1 cellular context compared by ENCODE assay signal in the genomic region with DNA sequence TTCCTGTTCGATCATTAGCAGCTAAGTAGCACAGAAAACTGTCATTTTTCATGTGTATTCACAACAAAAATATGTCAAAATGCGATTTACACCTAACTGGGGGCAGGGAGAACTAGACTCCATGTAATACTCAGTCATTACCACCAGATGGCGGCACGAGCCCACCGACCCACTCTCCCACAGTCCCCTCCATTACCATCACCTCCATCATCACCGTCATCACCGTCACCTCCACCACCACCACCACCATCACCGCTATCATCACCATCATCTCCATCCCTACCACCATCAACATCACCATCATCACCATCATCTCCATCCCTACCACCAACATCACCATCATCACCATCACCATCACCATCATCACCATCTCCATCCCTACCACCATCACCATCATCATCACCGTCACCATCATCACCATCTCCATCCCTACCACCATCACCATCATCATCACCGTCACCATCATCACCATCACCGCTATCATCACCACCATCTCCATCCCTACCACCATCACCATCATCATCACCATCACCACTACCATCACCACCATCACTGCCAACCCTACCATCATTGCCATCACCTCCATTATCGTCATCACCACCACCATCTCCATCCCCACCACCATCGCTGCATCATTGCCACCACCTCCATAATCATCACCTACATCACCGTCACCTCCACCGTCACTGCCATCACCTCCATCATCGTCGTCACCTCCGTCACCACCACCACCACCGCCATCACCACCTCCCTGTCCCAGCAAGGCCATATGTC.
TF ChIP-seq lines count a peak whose summit lies in the region.

No MANE protein-coding gene starts in this region.

TF ChIP-seq in K562, 482 proteins besides CTCF, POLR2A, EP300 and RAD21 (continues in another document):
- TF ChIP-seq EZH2 (IDR thresholded peaks at IDR 0.05; ENCODE audit: borderline replicate concordance, low read depth, low read length) (no peak), FOXK1 (CRISPR knock-in tag; IDR thresholded peaks at IDR 0.05; ENCODE audit: borderline replicate concordance) (no peak), MBD2 (IDR thresholded peaks at IDR 0.05; ENCODE audit: borderline replicate concordance, low read depth) (no peak), CAMTA2 (CRISPR knock-in tag; conservative IDR thresholded peaks at IDR 0.05) (no peak), XRCC3 (IDR thresholded peaks at IDR 0.05) (no peak), SIRT6 (IDR thresholded peaks at IDR 0.05; ENCODE audit: low read depth, low read length) (no peak), ZSCAN29 (IDR thresholded peaks at IDR 0.05) (no peak), HDAC3 (IDR thresholded peaks at IDR 0.05; ENCODE audit: borderline replicate concordance, partially characterized antibody) (no peak), CBX8 (IDR thresholded peaks at IDR 0.05; ENCODE audit: borderline replicate concordance, extremely low read depth, low read depth, low read length, poor library complexity, severe bottlenecking) (no peak), CBX5 (IDR thresholded peaks at IDR 0.05; ENCODE audit: borderline replicate concordance, low read depth) (no peak), PCBP2 (IDR thresholded peaks at IDR 0.05; ENCODE audit: low read depth, low read length, poor library complexity, severe bottlenecking) (no peak), MYNN (IDR thresholded peaks at IDR 0.05) (no peak), MYNN (CRISPR knock-in tag; IDR thresholded peaks at IDR 0.05) (no peak), RCOR1 (IDR thresholded peaks at IDR 0.05; ENCODE audit: borderline replicate concordance in 1 of 2, low read depth in 2 of 2, low read length in 2 of 2) (peak; percentile 75 to 85; a peak in 3 of 4 replicates), COPS2 (conservative IDR thresholded peaks at IDR 0.05) (no peak), MYBL2 (IDR thresholded peaks at IDR 0.05; ENCODE audit: low read depth) (peak; percentile 58; the same call in 1 of the 2 replicates), MYBL2 (CRISPR knock-in tag; IDR thresholded peaks at IDR 0.05; ENCODE audit: borderline replicate concordance) (no peak), HIVEP1 (CRISPR knock-in tag; IDR thresholded peaks at IDR 0.05) (no peak), ZNF444 (CRISPR knock-in tag; IDR thresholded peaks at IDR 0.05) (no peak), XRCC4 (IDR thresholded peaks at IDR 0.05; ENCODE audit: extremely low read depth, insufficient read depth, insufficient read length) (no peak), GABPB1 (CRISPR knock-in tag; IDR thresholded peaks at IDR 0.05) (no peak), ZNF263 (CRISPR knock-in tag; IDR thresholded peaks at IDR 0.05; ENCODE audit: borderline replicate concordance) (0 out of 2 replicates have a peak, but pooled peaks have one; percentile 25), KLF10 (CRISPR knock-in tag; IDR thresholded peaks at IDR 0.05) (no peak), STAT5B (CRISPR knock-in tag; IDR thresholded peaks at IDR 0.05) (no peak), MTA2 (IDR thresholded peaks at IDR 0.05; ENCODE audit: low read depth) (no peak), NR4A1 (CRISPR knock-in tag; IDR thresholded peaks at IDR 0.05) (no peak), NR4A1 (tag; IDR thresholded peaks at IDR 0.05) (no peak), ZNF445 (CRISPR knock-in tag; IDR thresholded peaks at IDR 0.05; ENCODE audit: low read depth) (no peak), ZNF431 (CRISPR knock-in tag; IDR thresholded peaks at IDR 0.05) (no peak), IFI16 (CRISPR knock-in tag; IDR thresholded peaks at IDR 0.05) (no peak), MCM3 (IDR thresholded peaks at IDR 0.05) (peak; percentile 53; the same call in 1 of the 2 replicates), TFAM (CRISPR knock-in tag; conservative IDR thresholded peaks at IDR 0.05) (no peak), TEAD2 (tag; IDR thresholded peaks at IDR 0.05) (no peak), ZNF584 (CRISPR knock-in tag; IDR thresholded peaks at IDR 0.05; ENCODE audit: low read depth) (no peak), ZNF175 (CRISPR knock-in tag; IDR thresholded peaks at IDR 0.05; ENCODE audit: low read depth) (no peak)
- TF ChIP-seq, protein P1, sequence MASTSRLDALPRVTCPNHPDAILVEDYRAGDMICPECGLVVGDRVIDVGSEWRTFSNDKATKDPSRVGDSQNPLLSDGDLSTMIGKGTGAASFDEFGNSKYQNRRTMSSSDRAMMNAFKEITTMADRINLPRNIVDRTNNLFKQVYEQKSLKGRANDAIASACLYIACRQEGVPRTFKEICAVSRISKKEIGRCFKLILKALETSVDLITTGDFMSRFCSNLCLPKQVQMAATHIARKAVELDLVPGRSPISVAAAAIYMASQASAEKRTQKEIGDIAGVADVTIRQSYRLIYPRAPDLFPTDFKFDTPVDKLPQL (IDR thresholded peaks at IDR 0.05; ENCODE audit: extremely low read depth, insufficient read length), result no peak
- TF ChIP-seq, protein P2, sequence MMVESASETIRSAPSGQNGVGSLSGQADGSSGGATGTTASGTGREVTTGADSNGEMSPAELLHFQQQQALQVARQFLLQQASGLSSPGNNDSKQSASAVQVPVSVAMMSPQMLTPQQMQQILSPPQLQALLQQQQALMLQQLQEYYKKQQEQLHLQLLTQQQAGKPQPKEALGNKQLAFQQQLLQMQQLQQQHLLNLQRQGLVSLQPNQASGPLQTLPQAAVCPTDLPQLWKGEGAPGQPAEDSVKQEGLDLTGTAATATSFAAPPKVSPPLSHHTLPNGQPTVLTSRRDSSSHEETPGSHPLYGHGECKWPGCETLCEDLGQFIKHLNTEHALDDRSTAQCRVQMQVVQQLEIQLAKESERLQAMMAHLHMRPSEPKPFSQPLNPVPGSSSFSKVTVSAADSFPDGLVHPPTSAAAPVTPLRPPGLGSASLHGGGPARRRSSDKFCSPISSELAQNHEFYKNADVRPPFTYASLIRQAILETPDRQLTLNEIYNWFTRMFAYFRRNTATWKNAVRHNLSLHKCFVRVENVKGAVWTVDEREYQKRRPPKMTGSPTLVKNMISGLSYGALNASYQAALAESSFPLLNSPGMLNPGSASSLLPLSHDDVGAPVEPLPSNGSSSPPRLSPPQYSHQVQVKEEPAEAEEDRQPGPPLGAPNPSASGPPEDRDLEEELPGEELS (CRISPR knock-in tag; IDR thresholded peaks at IDR 0.05; ENCODE audit: borderline replicate concordance), result no peak
- TF ChIP-seq, protein P3, sequence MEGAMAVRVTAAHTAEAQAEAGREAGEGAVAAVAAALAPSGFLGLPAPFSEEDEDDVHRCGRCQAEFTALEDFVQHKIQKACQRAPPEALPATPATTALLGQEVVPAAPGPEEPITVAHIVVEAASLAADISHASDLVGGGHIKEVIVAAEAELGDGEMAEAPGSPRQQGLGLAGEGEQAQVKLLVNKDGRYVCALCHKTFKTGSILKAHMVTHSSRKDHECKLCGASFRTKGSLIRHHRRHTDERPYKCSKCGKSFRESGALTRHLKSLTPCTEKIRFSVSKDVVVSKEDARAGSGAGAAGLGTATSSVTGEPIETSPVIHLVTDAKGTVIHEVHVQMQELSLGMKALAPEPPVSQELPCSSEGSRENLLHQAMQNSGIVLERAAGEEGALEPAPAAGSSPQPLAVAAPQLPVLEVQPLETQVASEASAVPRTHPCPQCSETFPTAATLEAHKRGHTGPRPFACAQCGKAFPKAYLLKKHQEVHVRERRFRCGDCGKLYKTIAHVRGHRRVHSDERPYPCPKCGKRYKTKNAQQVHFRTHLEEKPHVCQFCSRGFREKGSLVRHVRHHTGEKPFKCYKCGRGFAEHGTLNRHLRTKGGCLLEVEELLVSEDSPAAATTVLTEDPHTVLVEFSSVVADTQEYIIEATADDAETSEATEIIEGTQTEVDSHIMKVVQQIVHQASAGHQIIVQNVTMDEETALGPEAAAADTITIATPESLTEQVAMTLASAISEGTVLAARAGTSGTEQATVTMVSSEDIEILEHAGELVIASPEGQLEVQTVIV (CRISPR knock-in tag; IDR thresholded peaks at IDR 0.05; ENCODE audit: borderline replicate concordance), result no peak
- TF ChIP-seq, protein P4, sequence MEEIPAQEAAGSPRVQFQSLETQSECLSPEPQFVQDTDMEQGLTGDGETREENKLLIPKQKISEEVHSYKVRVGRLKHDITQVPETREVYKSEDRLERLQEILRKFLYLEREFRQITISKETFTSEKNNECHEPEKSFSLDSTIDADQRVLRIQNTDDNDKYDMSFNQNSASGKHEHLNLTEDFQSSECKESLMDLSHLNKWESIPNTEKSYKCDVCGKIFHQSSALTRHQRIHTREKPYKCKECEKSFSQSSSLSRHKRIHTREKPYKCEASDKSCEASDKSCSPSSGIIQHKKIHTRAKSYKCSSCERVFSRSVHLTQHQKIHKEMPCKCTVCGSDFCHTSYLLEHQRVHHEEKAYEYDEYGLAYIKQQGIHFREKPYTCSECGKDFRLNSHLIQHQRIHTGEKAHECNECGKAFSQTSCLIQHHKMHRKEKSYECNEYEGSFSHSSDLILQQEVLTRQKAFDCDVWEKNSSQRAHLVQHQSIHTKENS (CRISPR knock-in tag; IDR thresholded peaks at IDR 0.05), result no peak
- TF ChIP-seq, protein P5, sequence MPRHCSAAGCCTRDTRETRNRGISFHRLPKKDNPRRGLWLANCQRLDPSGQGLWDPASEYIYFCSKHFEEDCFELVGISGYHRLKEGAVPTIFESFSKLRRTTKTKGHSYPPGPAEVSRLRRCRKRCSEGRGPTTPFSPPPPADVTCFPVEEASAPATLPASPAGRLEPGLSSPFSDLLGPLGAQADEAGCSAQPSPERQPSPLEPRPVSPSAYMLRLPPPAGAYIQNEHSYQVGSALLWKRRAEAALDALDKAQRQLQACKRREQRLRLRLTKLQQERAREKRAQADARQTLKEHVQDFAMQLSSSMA (CRISPR knock-in tag; IDR thresholded peaks at IDR 0.05), result no peak
- TF ChIP-seq, protein P6, sequence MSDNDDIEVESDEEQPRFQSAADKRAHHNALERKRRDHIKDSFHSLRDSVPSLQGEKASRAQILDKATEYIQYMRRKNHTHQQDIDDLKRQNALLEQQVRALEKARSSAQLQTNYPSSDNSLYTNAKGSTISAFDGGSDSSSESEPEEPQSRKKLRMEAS (CRISPR knock-in tag; IDR thresholded peaks at IDR 0.05), result no peak
- TF ChIP-seq, protein P7, sequence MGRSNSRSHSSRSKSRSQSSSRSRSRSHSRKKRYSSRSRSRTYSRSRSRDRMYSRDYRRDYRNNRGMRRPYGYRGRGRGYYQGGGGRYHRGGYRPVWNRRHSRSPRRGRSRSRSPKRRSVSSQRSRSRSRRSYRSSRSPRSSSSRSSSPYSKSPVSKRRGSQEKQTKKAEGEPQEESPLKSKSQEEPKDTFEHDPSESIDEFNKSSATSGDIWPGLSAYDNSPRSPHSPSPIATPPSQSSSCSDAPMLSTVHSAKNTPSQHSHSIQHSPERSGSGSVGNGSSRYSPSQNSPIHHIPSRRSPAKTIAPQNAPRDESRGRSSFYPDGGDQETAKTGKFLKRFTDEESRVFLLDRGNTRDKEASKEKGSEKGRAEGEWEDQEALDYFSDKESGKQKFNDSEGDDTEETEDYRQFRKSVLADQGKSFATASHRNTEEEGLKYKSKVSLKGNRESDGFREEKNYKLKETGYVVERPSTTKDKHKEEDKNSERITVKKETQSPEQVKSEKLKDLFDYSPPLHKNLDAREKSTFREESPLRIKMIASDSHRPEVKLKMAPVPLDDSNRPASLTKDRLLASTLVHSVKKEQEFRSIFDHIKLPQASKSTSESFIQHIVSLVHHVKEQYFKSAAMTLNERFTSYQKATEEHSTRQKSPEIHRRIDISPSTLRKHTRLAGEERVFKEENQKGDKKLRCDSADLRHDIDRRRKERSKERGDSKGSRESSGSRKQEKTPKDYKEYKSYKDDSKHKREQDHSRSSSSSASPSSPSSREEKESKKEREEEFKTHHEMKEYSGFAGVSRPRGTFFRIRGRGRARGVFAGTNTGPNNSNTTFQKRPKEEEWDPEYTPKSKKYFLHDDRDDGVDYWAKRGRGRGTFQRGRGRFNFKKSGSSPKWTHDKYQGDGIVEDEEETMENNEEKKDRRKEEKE (IDR thresholded peaks at IDR 0.05; ENCODE audit: borderline replicate concordance in 1 of 2, control insufficient read depth in 1 of 2, low read depth in 2 of 2, low read length in 1 of 2), result no peak
- TF ChIP-seq, protein P8, sequence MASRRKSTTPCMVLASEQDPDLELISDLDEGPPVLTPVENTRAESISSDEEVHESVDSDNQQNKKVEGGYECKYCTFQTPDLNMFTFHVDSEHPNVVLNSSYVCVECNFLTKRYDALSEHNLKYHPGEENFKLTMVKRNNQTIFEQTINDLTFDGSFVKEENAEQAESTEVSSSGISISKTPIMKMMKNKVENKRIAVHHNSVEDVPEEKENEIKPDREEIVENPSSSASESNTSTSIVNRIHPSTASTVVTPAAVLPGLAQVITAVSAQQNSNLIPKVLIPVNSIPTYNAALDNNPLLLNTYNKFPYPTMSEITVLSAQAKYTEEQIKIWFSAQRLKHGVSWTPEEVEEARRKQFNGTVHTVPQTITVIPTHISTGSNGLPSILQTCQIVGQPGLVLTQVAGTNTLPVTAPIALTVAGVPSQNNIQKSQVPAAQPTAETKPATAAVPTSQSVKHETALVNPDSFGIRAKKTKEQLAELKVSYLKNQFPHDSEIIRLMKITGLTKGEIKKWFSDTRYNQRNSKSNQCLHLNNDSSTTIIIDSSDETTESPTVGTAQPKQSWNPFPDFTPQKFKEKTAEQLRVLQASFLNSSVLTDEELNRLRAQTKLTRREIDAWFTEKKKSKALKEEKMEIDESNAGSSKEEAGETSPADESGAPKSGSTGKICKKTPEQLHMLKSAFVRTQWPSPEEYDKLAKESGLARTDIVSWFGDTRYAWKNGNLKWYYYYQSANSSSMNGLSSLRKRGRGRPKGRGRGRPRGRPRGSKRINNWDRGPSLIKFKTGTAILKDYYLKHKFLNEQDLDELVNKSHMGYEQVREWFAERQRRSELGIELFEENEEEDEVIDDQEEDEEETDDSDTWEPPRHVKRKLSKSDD (conservative IDR thresholded peaks at IDR 0.05; ENCODE audit: low read length), result no peak
- TF ChIP-seq, protein P9, sequence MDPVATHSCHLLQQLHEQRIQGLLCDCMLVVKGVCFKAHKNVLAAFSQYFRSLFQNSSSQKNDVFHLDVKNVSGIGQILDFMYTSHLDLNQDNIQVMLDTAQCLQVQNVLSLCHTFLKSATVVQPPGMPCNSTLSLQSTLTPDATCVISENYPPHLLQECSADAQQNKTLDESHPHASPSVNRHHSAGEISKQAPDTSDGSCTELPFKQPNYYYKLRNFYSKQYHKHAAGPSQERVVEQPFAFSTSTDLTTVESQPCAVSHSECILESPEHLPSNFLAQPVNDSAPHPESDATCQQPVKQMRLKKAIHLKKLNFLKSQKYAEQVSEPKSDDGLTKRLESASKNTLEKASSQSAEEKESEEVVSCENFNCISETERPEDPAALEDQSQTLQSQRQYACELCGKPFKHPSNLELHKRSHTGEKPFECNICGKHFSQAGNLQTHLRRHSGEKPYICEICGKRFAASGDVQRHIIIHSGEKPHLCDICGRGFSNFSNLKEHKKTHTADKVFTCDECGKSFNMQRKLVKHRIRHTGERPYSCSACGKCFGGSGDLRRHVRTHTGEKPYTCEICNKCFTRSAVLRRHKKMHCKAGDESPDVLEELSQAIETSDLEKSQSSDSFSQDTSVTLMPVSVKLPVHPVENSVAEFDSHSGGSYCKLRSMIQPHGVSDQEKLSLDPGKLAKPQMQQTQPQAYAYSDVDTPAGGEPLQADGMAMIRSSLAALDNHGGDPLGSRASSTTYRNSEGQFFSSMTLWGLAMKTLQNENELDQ (CRISPR knock-in tag; IDR thresholded peaks at IDR 0.05; ENCODE audit: borderline replicate concordance), result no peak
- TF ChIP-seq, protein P10, sequence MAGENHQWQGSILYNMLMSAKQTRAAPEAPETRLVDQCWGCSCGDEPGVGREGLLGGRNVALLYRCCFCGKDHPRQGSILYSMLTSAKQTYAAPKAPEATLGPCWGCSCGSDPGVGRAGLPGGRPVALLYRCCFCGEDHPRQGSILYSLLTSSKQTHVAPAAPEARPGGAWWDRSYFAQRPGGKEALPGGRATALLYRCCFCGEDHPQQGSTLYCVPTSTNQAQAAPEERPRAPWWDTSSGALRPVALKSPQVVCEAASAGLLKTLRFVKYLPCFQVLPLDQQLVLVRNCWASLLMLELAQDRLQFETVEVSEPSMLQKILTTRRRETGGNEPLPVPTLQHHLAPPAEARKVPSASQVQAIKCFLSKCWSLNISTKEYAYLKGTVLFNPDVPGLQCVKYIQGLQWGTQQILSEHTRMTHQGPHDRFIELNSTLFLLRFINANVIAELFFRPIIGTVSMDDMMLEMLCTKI (IDR thresholded peaks at IDR 0.05; ENCODE audit: partially characterized antibody), result no peak
